Comparison of ENCODE assay signal across 1 cellular context in the genomic region with DNA sequence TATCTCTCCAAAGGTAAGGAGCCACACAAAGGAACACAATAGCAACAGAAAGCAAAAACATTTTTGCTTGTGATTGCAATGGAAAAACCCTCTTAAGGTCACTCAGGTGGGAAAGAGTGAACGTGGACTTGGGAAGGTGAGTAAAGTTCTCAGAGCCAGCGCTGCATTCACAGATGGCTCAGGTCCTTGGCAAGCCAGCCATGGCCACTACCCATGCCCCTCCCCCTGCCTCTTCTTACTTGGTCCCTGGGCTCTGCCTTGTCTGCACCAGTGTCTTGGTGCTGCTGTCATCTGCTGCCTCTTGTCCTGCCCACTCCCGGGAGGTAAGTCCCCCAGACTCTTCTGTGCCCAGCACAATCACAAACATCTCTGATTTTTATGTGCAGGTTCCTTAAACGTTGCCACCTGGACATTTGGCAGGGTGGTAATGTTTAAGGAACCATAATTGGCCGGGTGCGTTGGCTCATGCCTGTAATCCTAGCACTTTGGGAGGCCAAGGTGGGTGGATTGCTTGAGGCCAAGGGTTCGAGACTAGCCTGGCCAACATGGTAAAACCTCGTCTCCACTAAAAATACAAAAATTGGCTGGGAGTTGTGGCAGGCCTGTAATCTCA.
TF ChIP-seq lines count a peak whose summit lies in the region.

No MANE protein-coding gene starts in this region.

TF ChIP-seq in H1, 55 proteins besides CTCF, POLR2A, EP300 and RAD21 (continued from another document):
- TF ChIP-seq JUND (IDR thresholded peaks at IDR 0.05; ENCODE audit: low read length), result no peak
- no peak for TF ChIP-seq CEBPB (IDR thresholded peaks at IDR 0.05; ENCODE audit: low read depth, low read length)
- no peak for TF ChIP-seq RNF2 (IDR thresholded peaks at IDR 0.05; ENCODE audit: borderline replicate concordance, low read depth, low read length, missing control alignments, poor library complexity, severe bottlenecking)
- no peak for TF ChIP-seq SUZ12 (IDR thresholded peaks at IDR 0.05; ENCODE audit: low read length)
- no peak for TF ChIP-seq BACH1 (IDR thresholded peaks at IDR 0.05; ENCODE audit: low read length)
- no peak for TF ChIP-seq POLR2AphosphoS5 (IDR thresholded peaks at IDR 0.05; ENCODE audit: low read depth, low read length)
- no peak for TF ChIP-seq HDAC2 (IDR thresholded peaks at IDR 0.05; ENCODE audit: borderline replicate concordance in 1 of 2, low read depth in 2 of 2, low read length in 2 of 2)
- TF ChIP-seq TCF12 (IDR thresholded peaks at IDR 0.05; ENCODE audit: low read depth, low read length), result no peak
- TF ChIP-seq RFX5 (IDR thresholded peaks at IDR 0.05; ENCODE audit: borderline replicate concordance, low read depth, low read length), result no peak
- TF ChIP-seq CTBP2 (IDR thresholded peaks at IDR 0.05; ENCODE audit: borderline replicate concordance, insufficient read depth, insufficient read length, low read length), result no peak
- no peak for TF ChIP-seq RBBP5 (IDR thresholded peaks at IDR 0.05; ENCODE audit: borderline replicate concordance, low read depth, low read length)
- no peak for TF ChIP-seq BRCA1 (IDR thresholded peaks at IDR 0.05; ENCODE audit: low read depth, low read length)
- TF ChIP-seq SIRT6 (IDR thresholded peaks at IDR 0.05; ENCODE audit: low read length), result no peak
- no peak for TF ChIP-seq SIN3A (conservative IDR thresholded peaks at IDR 0.05 in 1 of 2, IDR thresholded peaks at IDR 0.05 in 1 of 2; ENCODE audit: low read depth in 1 of 2, low read length in 2 of 2)
- no peak for TF ChIP-seq SRF (IDR thresholded peaks at IDR 0.05; ENCODE audit: low read depth, low read length)
